ENCODE assay signal across 28 cellular contexts in genomic region chr1:214686497-214686896, GRCh38.
"Had no signal": no experiment of that assay in that cellular context is flagged by ENCODE, and none has a peak within 500 bp of the region (broad histone marks: within the 10 kb centered on the region; RNA-seq: fewer than 3 reads in every experiment).

No MANE protein-coding gene starts in this region.

- H3K4me3 ChIP-seq: stomach, suprapubic skin, testis, thoracic aorta, thyroid gland, tibial artery, tibial nerve, transverse colon, upper lobe of left lung, upper lobe of right lung, uterus, vagina had no signal

- H3K27ac ChIP-seq: stomach, suprapubic skin, testis, thoracic aorta, thyroid gland, tibial artery, tibial nerve, transverse colon, upper lobe of left lung, upper lobe of right lung, uterus, vagina had no signal

- ATAC-seq: stimulated activated effector memory CD8-positive, alpha-beta T cell treated with anti-CD3 and anti-CD28 coated beads, Interleukin-12 subunit alpha, Interleukin-12 subunit beta, amount 100 ng/mL, for 72 hours; stimulated activated memory B cell treated with anti-CD40 and anti-IgM and Interleukin-4, amounts not matched to agents 10 μg/mL and 1 μg/mL and 100 μg/mL, for 72 hours; stimulated activated naive B cell treated with anti-CD40 and anti-IgM and Interleukin-4, amounts not matched to agents 10 μg/mL and 1 μg/mL and 100 μg/mL, for 72 hours; stimulated activated naive CD8-positive, alpha-beta T cell treated with anti-CD3 and anti-CD28 coated beads, Interleukin-15, amount 100 ng/mL, for 72 hours; stimulated activated naive CD8-positive, alpha-beta T cell treated with anti-CD3 and anti-CD28 coated beads, Interleukin-15, Interleukin-2, amounts not matched to agents 100 U/mL and 50 U/mL, for 24 hours; upper lobe of right lung had no signal

- H3K36me3 ChIP-seq: stomach, suprapubic skin, thoracic aorta, thyroid gland, tibial artery, tibial nerve, transverse colon, upper lobe of left lung, upper lobe of right lung, uterus, vagina had no signal

- H3K27ac Mint-ChIP-seq: stimulated activated effector memory CD8-positive, alpha-beta T cell treated with anti-CD3 and anti-CD28 coated beads, Interleukin-12 subunit alpha, Interleukin-12 subunit beta, amount 100 ng/mL, for 72 hours; stimulated activated memory B cell treated with anti-CD40 and anti-IgM and Interleukin-4, amounts not matched to agents 10 μg/mL and 1 μg/mL and 100 μg/mL, for 72 hours; stimulated activated naive B cell treated with anti-CD40 and anti-IgM and Interleukin-4, amounts not matched to agents 10 μg/mL and 1 μg/mL and 100 μg/mL, for 72 hours; stimulated activated naive CD8-positive, alpha-beta T cell treated with anti-CD3 and anti-CD28 coated beads, Interleukin-15, amount 100 ng/mL, for 72 hours; stimulated activated naive CD8-positive, alpha-beta T cell treated with anti-CD3 and anti-CD28 coated beads, Interleukin-15, Interleukin-2, amounts not matched to agents 100 ng/mL and 50 ng/mL, for 24 hours; type B pancreatic cell had no signal

- FAIRE-seq: urothelium cell line had no signal

- H3K4me3 Mint-ChIP-seq: stimulated activated effector memory CD8-positive, alpha-beta T cell treated with anti-CD3 and anti-CD28 coated beads, Interleukin-12 subunit alpha, Interleukin-12 subunit beta, amount 100 ng/mL, for 72 hours; stimulated activated memory B cell treated with anti-CD40 and anti-IgM and Interleukin-4, amounts not matched to agents 10 μg/mL and 1 μg/mL and 100 μg/mL, for 72 hours; stimulated activated naive B cell treated with anti-CD40 and anti-IgM and Interleukin-4, amounts not matched to agents 10 μg/mL and 1 μg/mL and 100 μg/mL, for 72 hours; stimulated activated naive CD8-positive, alpha-beta T cell treated with anti-CD3 and anti-CD28 coated beads, Interleukin-15, amount 100 ng/mL, for 72 hours; stimulated activated naive CD8-positive, alpha-beta T cell treated with anti-CD3 and anti-CD28 coated beads, Interleukin-15, Interleukin-2, amounts not matched to agents 100 ng/mL and 50 ng/mL, for 24 hours; type B pancreatic cell had no signal

- H3K4me1 ChIP-seq: testis, tibial artery, transverse colon, upper lobe of left lung, upper lobe of right lung, uterus, vagina had no signal

- DNase-seq: stimulated activated CD4-positive, alpha-beta T cell treated with anti-CD3 and anti-CD28 coated beads, Interleukin-2, amount 100 ng/mL, for 48 hours; stimulated activated CD4-positive, alpha-beta T cell treated with anti-CD3 and anti-CD28 coated beads, Interleukin-4, amount 100 ng/mL, for 1 hour; stimulated activated CD4-positive, alpha-beta T cell treated with anti-CD3 and anti-CD28 coated beads, Interleukin-4, amount 100 ng/mL, for 24 hours; stimulated activated CD4-positive, alpha-beta T cell treated with anti-CD3 and anti-CD28 coated beads, Interleukin-4, amount 100 ng/mL, for 4 hours; stimulated activated CD8-positive, alpha-beta memory T cell treated with anti-CD3 and anti-CD28 coated beads, Interleukin-4, amount 100 ng/mL, for 48 hours; stimulated activated naive B cell treated with anti-CD40 and anti-IgM and Interleukin-4, amounts not matched to agents 10 μg/mL and 1 μg/mL and 100 μg/mL, for 72 hours; stimulated activated naive CD4-positive, alpha-beta T cell; stimulated activated naive CD4-positive, alpha-beta T cell treated with Interleukin-2 at 50 U/mL for 16 hours; stimulated activated naive CD8-positive, alpha-beta T cell treated with anti-CD3 and anti-CD28 coated beads, Interleukin-15, amount 100 ng/mL, for 72 hours; stimulated activated naive CD8-positive, alpha-beta T cell treated with anti-CD3 and anti-CD28 coated beads, Interleukin-15, Interleukin-2, amounts not matched to agents 100 U/mL and 50 U/mL, for 24 hours; stomach; substantia nigra; testis; thyroid gland; tibial artery; transverse colon; upper lobe of left lung; upper lobe of right lung; uterus had no signal

- H3K9me3 Mint-ChIP-seq: stimulated activated effector memory CD8-positive, alpha-beta T cell treated with anti-CD3 and anti-CD28 coated beads, Interleukin-12 subunit alpha, Interleukin-12 subunit beta, amount 100 ng/mL, for 72 hours; stimulated activated memory B cell treated with anti-CD40 and anti-IgM and Interleukin-4, amounts not matched to agents 10 μg/mL and 1 μg/mL and 100 μg/mL, for 72 hours; stimulated activated naive B cell treated with anti-CD40 and anti-IgM and Interleukin-4, amounts not matched to agents 10 μg/mL and 1 μg/mL and 100 μg/mL, for 72 hours; stimulated activated naive CD8-positive, alpha-beta T cell treated with anti-CD3 and anti-CD28 coated beads, Interleukin-15, amount 100 ng/mL, for 72 hours; stimulated activated naive CD8-positive, alpha-beta T cell treated with anti-CD3 and anti-CD28 coated beads, Interleukin-15, Interleukin-2, amounts not matched to agents 100 ng/mL and 50 ng/mL, for 24 hours; type B pancreatic cell had no signal

- H3K27me3 ChIP-seq: suprapubic skin, testis, thyroid gland, tibial artery, tibial nerve, transverse colon, upper lobe of left lung, uterus, vagina had no signal

- H3K4me1 Mint-ChIP-seq: stimulated activated effector memory CD8-positive, alpha-beta T cell treated with anti-CD3 and anti-CD28 coated beads, Interleukin-12 subunit alpha, Interleukin-12 subunit beta, amount 100 ng/mL, for 72 hours; stimulated activated memory B cell treated with anti-CD40 and anti-IgM and Interleukin-4, amounts not matched to agents 10 μg/mL and 1 μg/mL and 100 μg/mL, for 72 hours; stimulated activated naive B cell treated with anti-CD40 and anti-IgM and Interleukin-4, amounts not matched to agents 10 μg/mL and 1 μg/mL and 100 μg/mL, for 72 hours; stimulated activated naive CD8-positive, alpha-beta T cell treated with anti-CD3 and anti-CD28 coated beads, Interleukin-15, amount 100 ng/mL, for 72 hours had no signal

- H3K27me3 Mint-ChIP-seq: stimulated activated memory B cell treated with anti-CD40 and anti-IgM and Interleukin-4, amounts not matched to agents 10 μg/mL and 1 μg/mL and 100 μg/mL, for 72 hours; stimulated activated naive B cell treated with anti-CD40 and anti-IgM and Interleukin-4, amounts not matched to agents 10 μg/mL and 1 μg/mL and 100 μg/mL, for 72 hours; stimulated activated naive CD8-positive, alpha-beta T cell treated with anti-CD3 and anti-CD28 coated beads, Interleukin-15, amount 100 ng/mL, for 72 hours; stimulated activated naive CD8-positive, alpha-beta T cell treated with anti-CD3 and anti-CD28 coated beads, Interleukin-15, Interleukin-2, amounts not matched to agents 100 ng/mL and 50 ng/mL, for 24 hours had no signal

- H3K9me3 ChIP-seq: stomach, suprapubic skin, testis, thoracic aorta, thyroid gland, tibial artery, tibial nerve, transverse colon, upper lobe of left lung, upper lobe of right lung, uterus, vagina had no signal

- H3K36me3 Mint-ChIP-seq: stimulated activated effector memory CD8-positive, alpha-beta T cell treated with anti-CD3 and anti-CD28 coated beads, Interleukin-12 subunit alpha, Interleukin-12 subunit beta, amount 100 ng/mL, for 72 hours; stimulated activated memory B cell treated with anti-CD40 and anti-IgM and Interleukin-4, amounts not matched to agents 10 μg/mL and 1 μg/mL and 100 μg/mL, for 72 hours; stimulated activated naive B cell treated with anti-CD40 and anti-IgM and Interleukin-4, amounts not matched to agents 10 μg/mL and 1 μg/mL and 100 μg/mL, for 72 hours; type B pancreatic cell had no signal
